Comparison of ENCODE assay signal across 18 cellular contexts in genomic region chr2:60505240-60505639, GRCh38. TPM values are rescaled to one million over a fixed set of nuclear protein-coding genes. Genes with fewer than 3 reads are reported as not detected.
DNase-seq lines count a peak whose midpoint lies in the region; ATAC-seq, FAIRE-seq and TF ChIP-seq lines count a peak whose summit lies in the region.
"Had no signal": no experiment of that assay in that cellular context is flagged by ENCODE, and none has a peak within 500 bp of the region (broad histone marks: within the 10 kb centered on the region; RNA-seq: fewer than 3 reads in every experiment).

No MANE protein-coding gene starts in this region.

- H3K27me3 Mint-ChIP-seq in glutamatergic neuron (ENCODE audit: unreplicated experiment) (peaks cover 4% of the 10 kb centered on the region), nephron progenitor cell (ENCODE audit: low read depth, poor library complexity) (peaks cover 4% of the 10 kb centered on the region)
- H3K27me3 Mint-ChIP-seq in stimulated activated naive B cell treated with anti-CD40 and anti-IgM and Interleukin-4, amounts not matched to agents 10 μg/mL and 1 μg/mL and 100 μg/mL, for 72 hours = no peaks in the 10 kb centered on the region

- peak; percentile 6 for DNase-seq in NCI-H1092 treated with DMSO at 0.1 percent for 48 hours (lab: John Stamatoyannopoulos, UW)
- no peak for DNase-seq in NCI-H1092 (lab: John Stamatoyannopoulos, UW)
- peak; percentile 59 to 64 for DNase-seq in SHP77 (lab: John Stamatoyannopoulos, UW)
- DNase-seq in glutamatergic neuron = no peak
- no peak for DNase-seq in stimulated activated naive B cell treated with anti-CD40 and anti-IgM and Interleukin-4, amounts not matched to agents 10 μg/mL and 1 μg/mL and 100 μg/mL, for 72 hours
- no peak for DNase-seq in nephron progenitor cell
- no peak for DNase-seq in middle frontal gyrus (ENCODE audit: extremely low spot score, low spot score)
- no peak for DNase-seq in H54 (ENCODE audit: insufficient read length, low spot score)
- DNase-seq: activated CD4-positive, alpha-beta memory T cell treated with anti-CD3 and anti-CD28 coated beads for 36 hours; activated T-cell treated with anti-CD3 and anti-CD28 coated beads, Interleukin-2, amount 50 U/mL, for 48 hours; left lung; NCI-H1417 treated with DMSO at 0.1 percent for 48 hours; NCI-H226; T-cell; thyroid gland had no signal

- no peak overlapping the region for H3K27ac Mint-ChIP-seq in glutamatergic neuron (ENCODE audit: unreplicated experiment)
- peak overlapping the region; percentile 95 for H3K27ac Mint-ChIP-seq in stimulated activated naive B cell treated with anti-CD40 and anti-IgM and Interleukin-4, amounts not matched to agents 10 μg/mL and 1 μg/mL and 100 μg/mL, for 72 hours
- H3K27ac Mint-ChIP-seq in nephron progenitor cell = no peak overlapping the region
- H3K27ac Mint-ChIP-seq: activated CD4-positive, alpha-beta memory T cell treated with anti-CD3 and anti-CD28 coated beads for 36 hours; activated naive CD4-positive, alpha-beta T cell treated with anti-CD3 and anti-CD28 coated beads, Interleukin-2, amount 50 U/mL, for 24 hours; T-cell had no signal

- H3K36me3 Mint-ChIP-seq in glutamatergic neuron (ENCODE audit: unreplicated experiment) (no peaks in the 10 kb centered on the region), nephron progenitor cell (ENCODE audit: low read depth) (no peaks in the 10 kb centered on the region)
- peaks cover 43 to 54% of the 10 kb centered on the region in 2 donors for H3K36me3 Mint-ChIP-seq in stimulated activated naive B cell treated with anti-CD40 and anti-IgM and Interleukin-4, amounts not matched to agents 10 μg/mL and 1 μg/mL and 100 μg/mL, for 72 hours
- H3K36me3 Mint-ChIP-seq: activated CD4-positive, alpha-beta memory T cell treated with anti-CD3 and anti-CD28 coated beads for 36 hours; activated naive CD4-positive, alpha-beta T cell treated with anti-CD3 and anti-CD28 coated beads, Interleukin-2, amount 50 U/mL, for 24 hours; T-cell had no signal

- FAIRE-seq in H54 (lab: Jason Lieb, UNC) = no peak
- FAIRE-seq: D721Med had no signal

- H3K4me3 Mint-ChIP-seq in glutamatergic neuron (ENCODE audit: unreplicated experiment) (peak overlapping the region; percentile 34), nephron progenitor cell (no peak overlapping the region)
- peak overlapping the region; percentile 36 to 59 for H3K4me3 Mint-ChIP-seq in stimulated activated naive B cell treated with anti-CD40 and anti-IgM and Interleukin-4, amounts not matched to agents 10 μg/mL and 1 μg/mL and 100 μg/mL, for 72 hours
- H3K4me3 Mint-ChIP-seq: activated CD4-positive, alpha-beta memory T cell treated with anti-CD3 and anti-CD28 coated beads for 36 hours; activated naive CD4-positive, alpha-beta T cell treated with anti-CD3 and anti-CD28 coated beads, Interleukin-2, amount 50 U/mL, for 24 hours; T-cell had no signal

- no peak for TF ChIP-seq POLR2A in H54 (IDR thresholded peaks at IDR 0.05; ENCODE audit: low read depth, low read length)

- TF ChIP-seq CTCF in glutamatergic neuron (IDR thresholded peaks at IDR 0.05; ENCODE audit: partially characterized antibody, unreplicated experiment) = no peak
- TF ChIP-seq CTCF in nephron progenitor cell (IDR thresholded peaks at IDR 0.05) = no peak

- no peak for ATAC-seq in stimulated activated naive B cell treated with anti-CD40 and anti-IgM and Interleukin-4, amounts not matched to agents 10 μg/mL and 1 μg/mL and 100 μg/mL, for 72 hours (replicated peaks)
- ATAC-seq: left lung, T-cell had no signal

- H3K4me1 Mint-ChIP-seq in glutamatergic neuron (ENCODE audit: low read depth, unreplicated experiment) (peaks cover 19% of the 10 kb centered on the region), nephron progenitor cell (peaks cover 78% of the 10 kb centered on the region)
- peaks cover 68 to 100% of the 10 kb centered on the region in 2 donors for H3K4me1 Mint-ChIP-seq in stimulated activated naive B cell treated with anti-CD40 and anti-IgM and Interleukin-4, amounts not matched to agents 10 μg/mL and 1 μg/mL and 100 μg/mL, for 72 hours
- H3K4me1 Mint-ChIP-seq: activated naive CD4-positive, alpha-beta T cell treated with anti-CD3 and anti-CD28 coated beads, Interleukin-2, amount 50 U/mL, for 24 hours had no signal

- H3K9me3 Mint-ChIP-seq in glutamatergic neuron (ENCODE audit: unreplicated experiment) = peaks cover 3% of the 10 kb centered on the region
- H3K9me3 Mint-ChIP-seq in stimulated activated naive B cell treated with anti-CD40 and anti-IgM and Interleukin-4, amounts not matched to agents 10 μg/mL and 1 μg/mL and 100 μg/mL, for 72 hours = no peaks in the 10 kb centered on the region
- no peaks in the 10 kb centered on the region for H3K9me3 Mint-ChIP-seq in nephron progenitor cell
- H3K9me3 Mint-ChIP-seq: activated CD4-positive, alpha-beta memory T cell treated with anti-CD3 and anti-CD28 coated beads for 36 hours; activated naive CD4-positive, alpha-beta T cell treated with anti-CD3 and anti-CD28 coated beads, Interleukin-2, amount 50 U/mL, for 24 hours; T-cell had no signal

RNA-seq across cellular contexts. Expression of gene BCL11A, which starts 48.2 kb away (rescaled TPM):
- 29.1 TPM for total RNA-seq in glutamatergic neuron (ENCODE audit: unreplicated experiment)
- total RNA-seq: A172; activated CD4-positive, alpha-beta memory T cell treated with anti-CD3 and anti-CD28 coated beads for 36 hours had no signal

Comparison
In these comparisons a context has a peak if more than half of its experiments do, and no peak if none do; other contexts are left out.
1. DNase-seq: peak in NCI-H1092 treated with DMSO at 0.1 percent for 48 hours (single experiment) and SHP77 (2 of 2); none in NCI-H1092 (single experiment), glutamatergic neuron (single experiment), stimulated activated naive B cell treated with anti-CD40 and anti-IgM and Interleukin-4, amounts not matched to agents 10 μg/mL and 1 μg/mL and 100 μg/mL, for 72 hours (single experiment), nephron progenitor cell (single experiment), middle frontal gyrus (single experiment) and H54 (single experiment).